Comparison of ENCODE assay signal across 14 cellular contexts in the genomic region with DNA sequence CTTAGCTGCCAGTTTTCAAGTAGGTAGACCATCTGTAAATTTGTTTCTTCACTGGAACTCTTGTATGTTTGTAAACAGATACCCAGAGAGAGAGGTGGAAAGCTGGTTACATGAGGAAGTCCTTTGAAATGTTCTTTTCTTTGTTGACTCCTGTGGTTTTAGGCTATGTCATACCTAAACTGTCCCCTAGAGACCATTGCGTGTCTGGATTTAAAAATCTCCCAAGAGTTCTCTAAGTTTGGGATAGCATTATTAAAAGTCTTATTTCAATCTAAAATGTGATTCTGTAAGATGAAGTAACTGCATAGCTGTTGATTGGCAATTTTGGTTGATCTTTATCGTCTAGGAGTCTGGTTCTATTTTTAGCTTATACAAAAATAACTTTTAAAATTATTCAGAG.
DNase-seq lines count a peak whose midpoint lies in the region; ATAC-seq, FAIRE-seq and TF ChIP-seq lines count a peak whose summit lies in the region.
"Had no signal": no experiment of that assay in that cellular context is flagged by ENCODE, and none has a peak within 500 bp of the region (broad histone marks: within the 10 kb centered on the region; RNA-seq: fewer than 3 reads in every experiment).

No MANE protein-coding gene starts in this region.

- no peaks in the 10 kb centered on the region for H3K9me3 Mint-ChIP-seq in osteocyte (ENCODE audit: unreplicated experiment)
- no peaks in the 10 kb centered on the region for H3K9me3 Mint-ChIP-seq in CD4-positive, alpha-beta T cell
- H3K9me3 Mint-ChIP-seq: activated naive CD8-positive, alpha-beta T cell treated with anti-CD3 and anti-CD28 coated beads for 36 hours; memory B cell; stimulated activated naive CD8-positive, alpha-beta T cell treated with anti-CD3 and anti-CD28 coated beads, Interleukin-15, amount 100 ng/mL, for 72 hours had no signal

- H3K4me1 Mint-ChIP-seq in osteocyte (ENCODE audit: unreplicated experiment): peaks cover 49% of the 10 kb centered on the region
- no peaks in the 10 kb centered on the region for H3K4me1 Mint-ChIP-seq in CD4-positive, alpha-beta T cell (ENCODE audit: low read depth)

- intact Hi-C loops in CD4-positive, alpha-beta T cell (cut with DNase I, micrococcal nuclease): no loop called here

- no peak overlapping the region for H3K4me3 Mint-ChIP-seq in osteocyte (ENCODE audit: unreplicated experiment)
- no peak overlapping the region for H3K4me3 Mint-ChIP-seq in CD4-positive, alpha-beta T cell
- H3K4me3 Mint-ChIP-seq: activated CD4-positive, alpha-beta T cell treated with anti-CD3 and anti-CD28 coated beads for 36 hours; activated naive CD8-positive, alpha-beta T cell treated with anti-CD3 and anti-CD28 coated beads for 36 hours; memory B cell; stimulated activated naive CD8-positive, alpha-beta T cell treated with anti-CD3 and anti-CD28 coated beads, Interleukin-15, amount 100 ng/mL, for 72 hours had no signal

- CTCF ChIA-PET in CD4-positive, alpha-beta T cell (lab: Charles Lee): no interaction called here

- no peak overlapping the region for H3K27ac ChIP-seq in CD4-positive, alpha-beta T cell (ENCODE audit: low read depth, low read length)

- DNase-seq in GM12891 (ENCODE audit: insufficient read length, low spot score) (no peak), amniotic epithelial cell (ENCODE audit: low read depth) (peak; percentile 38), osteocyte (ENCODE audit: extremely low spot score, unreplicated experiment) (no peak), NCI-H510A treated with DMSO at 0.1 percent for 48 hours (lab: John Stamatoyannopoulos, UW) (no peak), islet precursor cell (no peak)
- DNase-seq in stimulated activated CD8-positive, alpha-beta memory T cell treated with anti-CD3 and anti-CD28 coated beads, Interleukin-4, amount 100 ng/mL, for 48 hours: no peak
- DNase-seq in CD4-positive, alpha-beta T cell: no peak
- DNase-seq: activated CD4-positive, alpha-beta T cell treated with anti-CD3 and anti-CD28 coated beads for 36 hours; activated naive CD8-positive, alpha-beta T cell treated with anti-CD3 and anti-CD28 coated beads for 36 hours; esophagus squamous epithelium; PC-3; stimulated activated naive CD8-positive, alpha-beta T cell treated with anti-CD3 and anti-CD28 coated beads, Interleukin-15, amount 100 ng/mL, for 72 hours had no signal

- H3K36me3 Mint-ChIP-seq in osteocyte (ENCODE audit: unreplicated experiment): peaks cover 66% of the 10 kb centered on the region
- H3K36me3 Mint-ChIP-seq in CD4-positive, alpha-beta T cell (ENCODE audit: low read depth): peaks cover 51% of the 10 kb centered on the region
- H3K36me3 Mint-ChIP-seq: memory B cell had no signal

- POLR2A ChIA-PET in CD4-positive, alpha-beta T cell (lab: Charles Lee): no interaction called here

- TF ChIP-seq CTCF in osteocyte (IDR thresholded peaks at IDR 0.05): no peak
- no peak for TF ChIP-seq CTCF in CD4-positive, alpha-beta T cell (IDR thresholded peaks at IDR 0.05)

- ATAC-seq in HG02885 (IDR thresholded peaks at IDR 0.05; ENCODE audit: poor library complexity, unreplicated experiment): peak; percentile 58
- no peak for ATAC-seq in CD4-positive, alpha-beta T cell (ENCODE audit: poor library complexity)
- ATAC-seq: activated CD4-positive, alpha-beta T cell treated with anti-CD3 and anti-CD28 coated beads for 36 hours; PC-3; stimulated activated naive CD8-positive, alpha-beta T cell treated with anti-CD3 and anti-CD28 coated beads, Interleukin-15, amount 100 ng/mL, for 72 hours had no signal

- no peaks in the 10 kb centered on the region for H3K9me3 ChIP-seq in CD4-positive, alpha-beta T cell (ENCODE audit: control insufficient read depth, low read length)
- H3K9me3 ChIP-seq: esophagus squamous epithelium had no signal

- no peak for TF ChIP-seq POLR2A in GM12891 (IDR thresholded peaks at IDR 0.05; ENCODE audit: low read depth, low read length)

- H3K27me3 ChIP-seq in CD4-positive, alpha-beta T cell (ENCODE audit: control insufficient read depth, insufficient read depth, low read length): no peaks in the 10 kb centered on the region
- H3K27me3 ChIP-seq: esophagus squamous epithelium had no signal

- no peaks in the 10 kb centered on the region for H3K27me3 Mint-ChIP-seq in osteocyte (ENCODE audit: unreplicated experiment)
- no peaks in the 10 kb centered on the region for H3K27me3 Mint-ChIP-seq in CD4-positive, alpha-beta T cell
- H3K27me3 Mint-ChIP-seq: activated CD4-positive, alpha-beta T cell treated with anti-CD3 and anti-CD28 coated beads for 36 hours; activated naive CD8-positive, alpha-beta T cell treated with anti-CD3 and anti-CD28 coated beads for 36 hours; memory B cell; stimulated activated naive CD8-positive, alpha-beta T cell treated with anti-CD3 and anti-CD28 coated beads, Interleukin-15, amount 100 ng/mL, for 72 hours had no signal

- peak overlapping the region; percentile 56 for H3K27ac Mint-ChIP-seq in osteocyte (ENCODE audit: unreplicated experiment)
- no peak overlapping the region for H3K27ac Mint-ChIP-seq in CD4-positive, alpha-beta T cell
- H3K27ac Mint-ChIP-seq: activated CD4-positive, alpha-beta T cell treated with anti-CD3 and anti-CD28 coated beads for 36 hours; activated naive CD8-positive, alpha-beta T cell treated with anti-CD3 and anti-CD28 coated beads for 36 hours; memory B cell; stimulated activated naive CD8-positive, alpha-beta T cell treated with anti-CD3 and anti-CD28 coated beads, Interleukin-15, amount 100 ng/mL, for 72 hours had no signal

- no peak for FAIRE-seq in GM12891 (lab: Jason Lieb, UNC)

TF ChIP-seq in GM12891, 5 proteins besides CTCF, POLR2A, EP300 and RAD21:
- TF ChIP-seq PAX5 (IDR thresholded peaks at IDR 0.05; ENCODE audit: insufficient read depth, low read length, severe bottlenecking) (no peak), POLR2AphosphoS5 (IDR thresholded peaks at IDR 0.05; ENCODE audit: low read depth, low read length) (no peak), SPI1 (IDR thresholded peaks at IDR 0.05; ENCODE audit: low read depth, low read length) (peak; percentile 74)
